In the genomic region with DNA sequence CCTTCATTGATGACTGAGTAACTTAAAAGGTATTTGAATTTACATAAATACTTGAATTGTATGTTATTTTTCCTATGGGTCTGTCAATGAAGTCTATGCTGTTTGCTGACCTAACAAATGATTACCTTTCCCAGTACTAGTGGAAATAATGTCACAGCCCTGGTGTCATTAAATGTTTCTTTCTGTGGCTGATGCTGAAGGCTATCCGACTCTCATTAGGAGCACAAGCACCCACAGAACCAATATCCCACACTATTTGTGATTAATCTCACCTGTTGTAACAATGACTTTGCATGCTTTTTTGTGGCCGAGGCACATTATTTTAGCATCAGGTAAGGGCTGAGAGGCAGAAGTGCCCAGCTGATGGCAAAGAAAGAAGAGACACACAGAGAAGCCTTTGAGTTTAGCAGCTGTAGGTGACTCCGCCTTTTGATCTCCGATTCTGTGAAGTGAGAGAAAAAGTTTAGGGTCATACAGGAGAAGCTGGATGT, we compare ENCODE assay signal across 16 cellular contexts. TPM values are rescaled to one million over a fixed set of nuclear protein-coding genes. Genes with fewer than 3 reads are reported as not detected.
A peak's percentile ranks its signal among the peaks of the same experiment; 100 is the strongest.
DNase-seq lines count a peak whose midpoint lies in the region; ATAC-seq and TF ChIP-seq lines count a peak whose summit lies in the region.
"Had no signal": no experiment of that assay in that cellular context is flagged by ENCODE, and none has a peak within 500 bp of the region (broad histone marks: within the 10 kb centered on the region; RNA-seq: fewer than 3 reads in every experiment).

No MANE protein-coding gene starts in this region.

- H3K23ac ChIP-seq in mesenchymal stem cell (ENCODE audit: low read length in 2 of 2), result no peak overlapping the region

- DNase-seq in right atrium auricular region (ENCODE audit: low spot score) (no peak), Right ventricle myocardium superior (no peak), SK-N-MC (ENCODE audit: low read depth, low spot score) (no peak), mesenchymal stem cell (no peak), posterior cingulate gyrus (no peak), cerebellar cortex (ENCODE audit: low spot score) (no peak)
- no peak for DNase-seq in activated CD4-positive, alpha-beta T cell treated with anti-CD3 and anti-CD28 coated beads for 4 hours
- DNase-seq: activated CD4-positive, alpha-beta T cell treated with anti-CD3 and anti-CD28 coated beads for 1 hour; adrenal gland; CD4-positive, CD25-positive, alpha-beta regulatory T cell; lower lobe of right lung; naive thymus-derived CD8-positive, alpha-beta T cell; NCI-H187; testis had no signal

- no peak overlapping the region for H3K4ac ChIP-seq in mesenchymal stem cell (ENCODE audit: low read depth in 1 of 2, low read length in 2 of 2)

- no peaks in the 10 kb centered on the region for H3K9me3 ChIP-seq in right atrium auricular region
- H3K9me3 ChIP-seq in SK-N-MC (ENCODE audit: low read depth, low read length), result no peaks in the 10 kb centered on the region
- no peaks in the 10 kb centered on the region for H3K9me3 ChIP-seq in mesenchymal stem cell (ENCODE audit: control insufficient read depth, low read length)
- H3K9me3 ChIP-seq: adrenal gland, lower lobe of right lung, testis had no signal

- no peak overlapping the region for H3K14ac ChIP-seq in mesenchymal stem cell (ENCODE audit: low read length in 2 of 2)

- H3K9ac ChIP-seq in SK-N-MC (ENCODE audit: insufficient read length), result no peak overlapping the region
- peak overlapping the region; percentile 28 for H3K9ac ChIP-seq in mesenchymal stem cell (ENCODE audit: low read length)

- no peak overlapping the region for H4K91ac ChIP-seq in mesenchymal stem cell (ENCODE audit: low read length)

- no peak overlapping the region for H4K8ac ChIP-seq in mesenchymal stem cell (ENCODE audit: low read length)

- H3K36me3 ChIP-seq in right atrium auricular region (no peaks in the 10 kb centered on the region), SK-N-MC (ENCODE audit: insufficient read depth, low read length) (no peaks in the 10 kb centered on the region), mesenchymal stem cell (ENCODE audit: control insufficient read depth in 1 of 2, insufficient read depth in 2 of 2, low read depth in 1 of 2, low read length in 2 of 2) (no peaks in the 10 kb centered on the region)
- H3K36me3 ChIP-seq: adrenal gland, lower lobe of right lung had no signal

- H3K27ac ChIP-seq in right atrium auricular region, result peak overlapping the region; percentile 65 to 66
- peak overlapping the region; percentile 57; the same call in 1 of the 2 replicates for H3K27ac ChIP-seq in SK-N-MC
- peak overlapping the region; percentile 60 for H3K27ac ChIP-seq in mesenchymal stem cell (ENCODE audit: low read length, poor library complexity, severe bottlenecking)
- H3K27ac ChIP-seq: adrenal gland, lower lobe of right lung, testis had no signal

- H3K4me3 ChIP-seq in right atrium auricular region (peak overlapping the region; percentile 7 to 36), SK-N-MC (peak overlapping the region; percentile 39), mesenchymal stem cell (ENCODE audit: insufficient read depth in 1 of 2, low read depth in 1 of 2, low read length in 2 of 2) (peak overlapping the region in 1 of 2 experiments; percentile 50)
- H3K4me3 ChIP-seq: adrenal gland, lower lobe of right lung, testis had no signal

- H2BK5ac ChIP-seq in mesenchymal stem cell (ENCODE audit: low read depth, low read length, poor library complexity, severe bottlenecking), result no peak overlapping the region

- H2AK5ac ChIP-seq in mesenchymal stem cell (ENCODE audit: low read length, severe bottlenecking), result peak overlapping the region; percentile 29

- H3K27me3 ChIP-seq in right atrium auricular region (no peaks in the 10 kb centered on the region), mesenchymal stem cell (ENCODE audit: control insufficient read depth in 1 of 2, insufficient read depth in 1 of 2, low read length in 2 of 2) (no peaks in the 10 kb centered on the region)
- H3K27me3 ChIP-seq: adrenal gland, testis had no signal

- no peak overlapping the region for H2BK12ac ChIP-seq in mesenchymal stem cell (ENCODE audit: low read length in 2 of 2)

- H2BK15ac ChIP-seq in mesenchymal stem cell (ENCODE audit: low read depth, poor library complexity, severe bottlenecking), result no peak overlapping the region

- no peaks in the 10 kb centered on the region for H3K79me1 ChIP-seq in mesenchymal stem cell (replicated peaks; ENCODE audit: low read length, poor library complexity, severe bottlenecking)

- H3K4me1 ChIP-seq in right atrium auricular region, result no peaks in the 10 kb centered on the region
- peaks cover 7% of the 10 kb centered on the region for H3K4me1 ChIP-seq in mesenchymal stem cell (ENCODE audit: control insufficient read depth, insufficient read depth, low read depth, low read length)
- H3K4me1 ChIP-seq: adrenal gland, lower lobe of right lung, testis had no signal

- H2BK120ac ChIP-seq in mesenchymal stem cell (ENCODE audit: low read depth, low read length), result no peak overlapping the region

- H3K4me2 ChIP-seq in mesenchymal stem cell (ENCODE audit: low read length, poor library complexity, severe bottlenecking), result no peak overlapping the region

- WGBS in mesenchymal stem cell, result 70% methylated on average over 4 of the region's 4 CpGs

- intact Hi-C loops in Right ventricle myocardium superior (cut with DNase I) (no loop called here), posterior cingulate gyrus (cut with DNase I) (no loop called here)

- no peak for TF ChIP-seq CTCF in right atrium auricular region (IDR thresholded peaks at IDR 0.05)

- no peak overlapping the region for H2AFZ ChIP-seq in mesenchymal stem cell (ENCODE audit: low read depth, low read length)

- no peak overlapping the region for H3K18ac ChIP-seq in mesenchymal stem cell (ENCODE audit: low read depth in 1 of 2, low read length in 2 of 2)

- no peak for ATAC-seq in Right ventricle myocardium superior (ENCODE audit: poor library complexity)
- ATAC-seq in HG02870 (IDR thresholded peaks at IDR 0.05; ENCODE audit: unreplicated experiment), result no peak
- ATAC-seq: esophagus mucosa; naive thymus-derived CD8-positive, alpha-beta T cell had no signal

RNA-seq across cellular contexts. Expression of gene TRIM45, which starts 25.8 kb away (rescaled TPM):
- 10 to 100 TPM in 1 of 2 donors, 1 to 10 TPM in 1; 4.8 to 10.9 TPM for total RNA-seq in right atrium auricular region
- 16.4 TPM for total RNA-seq in Right ventricle myocardium superior
- polyA plus RNA-seq in mesenchymal stem cell (2013, experiment 1 of 2), result 1.7 TPM
- polyA plus RNA-seq in mesenchymal stem cell (2013, experiment 2 of 2), result 1.8 TPM
